ENCODE assay signal across 21 cellular contexts in the genomic region with DNA sequence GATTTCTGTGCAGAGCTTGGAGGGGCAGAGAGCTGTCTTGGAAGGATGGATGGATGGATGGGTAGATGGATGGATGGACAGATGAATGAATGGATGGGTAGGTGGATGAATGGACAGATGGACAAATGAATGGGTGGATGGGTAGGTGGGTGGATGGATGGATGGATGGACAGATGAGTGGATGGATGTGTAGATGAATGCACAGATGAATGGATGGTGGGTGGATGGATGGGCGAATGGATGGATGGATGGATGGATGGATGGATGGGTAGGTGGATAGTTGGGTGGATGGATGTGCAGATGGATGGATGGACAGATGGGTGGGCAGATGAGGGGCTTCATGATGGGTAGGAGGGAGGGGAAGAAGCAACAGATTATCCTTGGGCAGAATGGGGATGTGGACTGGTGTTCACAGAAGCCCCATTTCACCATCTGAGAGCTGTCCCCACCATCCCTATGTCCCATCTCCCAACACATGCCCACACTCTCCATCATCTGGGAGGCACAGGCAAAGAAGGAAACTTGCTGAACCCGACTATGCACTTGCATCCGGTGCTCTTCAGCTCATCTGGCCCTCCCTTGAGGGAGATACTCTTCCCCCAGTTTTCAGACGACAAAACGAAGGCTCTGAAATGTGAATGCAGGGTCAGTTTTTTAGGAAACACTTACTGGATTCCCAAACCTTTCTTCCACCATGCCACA.
"Had no signal": no experiment of that assay in that cellular context is flagged by ENCODE, and none has a peak within 500 bp of the region (broad histone marks: within the 10 kb centered on the region; RNA-seq: fewer than 3 reads in every experiment).

No MANE protein-coding gene starts in this region.

- H3K27ac ChIP-seq: lower lobe of right lung, prostate gland, SJCRH30, upper lobe of left lung had no signal

- H3K9me3 Mint-ChIP-seq: activated CD4-positive, alpha-beta memory T cell treated with anti-CD3 and anti-CD28 coated beads for 36 hours; dendritic cell treated with granulocyte-macrophage colony-stimulating factor and Interleukin-4, amounts not matched to agents 40 ng/mL and 50 ng/mL, for 4 days; endodermal cell; mesothelial cell of epicardium had no signal

- DNase-seq: activated CD4-positive, alpha-beta memory T cell treated with anti-CD3 and anti-CD28 coated beads for 36 hours; activated CD4-positive, alpha-beta T cell treated with anti-CD3 and anti-CD28 coated beads for 1 hour; activated CD8-positive, alpha-beta memory T cell treated with anti-CD3 and anti-CD28 coated beads, Interleukin-2, amount 50 U/mL, for 48 hours; activated effector memory CD4-positive, alpha-beta T cell treated with anti-CD3 and anti-CD28 coated beads, Interleukin-2, amount 50 U/mL, for 16 hours; adrenal gland; central memory CD4-positive, alpha-beta T cell; endodermal cell; erythroblast; hypothalamus; lower lobe of right lung; nucleus accumbens; SJCRH30; stimulated activated CD4-positive, alpha-beta T cell treated with anti-CD3 and anti-CD28 coated beads, Interleukin-2, amount 100 ng/mL, for 24 hours; stimulated activated naive CD4-positive, alpha-beta T cell; T-helper 9 cell; upper lobe of left lung had no signal

- H3K9me3 ChIP-seq: adrenal gland, lower lobe of right lung, prostate gland, SJCRH30, spleen, upper lobe of left lung had no signal

- H3K27me3 Mint-ChIP-seq: activated CD4-positive, alpha-beta memory T cell treated with anti-CD3 and anti-CD28 coated beads for 36 hours had no signal

- H3K4me3 ChIP-seq: adrenal gland, lower lobe of right lung, prostate gland, SJCRH30, spleen, upper lobe of left lung had no signal

- H3K4me3 Mint-ChIP-seq: activated CD4-positive, alpha-beta memory T cell treated with anti-CD3 and anti-CD28 coated beads for 36 hours; dendritic cell treated with granulocyte-macrophage colony-stimulating factor and Interleukin-4, amounts not matched to agents 40 ng/mL and 50 ng/mL, for 4 days; endodermal cell; mesothelial cell of epicardium had no signal

- H3K27me3 ChIP-seq: adrenal gland, SJCRH30, spleen, upper lobe of left lung had no signal

- H3K4me1 ChIP-seq: prostate gland had no signal

- H3K4me1 Mint-ChIP-seq: endodermal cell had no signal

- ATAC-seq: lower lobe of right lung, sciatic nerve had no signal

- H3K27ac Mint-ChIP-seq: activated CD4-positive, alpha-beta memory T cell treated with anti-CD3 and anti-CD28 coated beads for 36 hours; dendritic cell treated with granulocyte-macrophage colony-stimulating factor and Interleukin-4, amounts not matched to agents 40 ng/mL and 50 ng/mL, for 4 days; endodermal cell; mesothelial cell of epicardium had no signal
